In the genomic region with DNA sequence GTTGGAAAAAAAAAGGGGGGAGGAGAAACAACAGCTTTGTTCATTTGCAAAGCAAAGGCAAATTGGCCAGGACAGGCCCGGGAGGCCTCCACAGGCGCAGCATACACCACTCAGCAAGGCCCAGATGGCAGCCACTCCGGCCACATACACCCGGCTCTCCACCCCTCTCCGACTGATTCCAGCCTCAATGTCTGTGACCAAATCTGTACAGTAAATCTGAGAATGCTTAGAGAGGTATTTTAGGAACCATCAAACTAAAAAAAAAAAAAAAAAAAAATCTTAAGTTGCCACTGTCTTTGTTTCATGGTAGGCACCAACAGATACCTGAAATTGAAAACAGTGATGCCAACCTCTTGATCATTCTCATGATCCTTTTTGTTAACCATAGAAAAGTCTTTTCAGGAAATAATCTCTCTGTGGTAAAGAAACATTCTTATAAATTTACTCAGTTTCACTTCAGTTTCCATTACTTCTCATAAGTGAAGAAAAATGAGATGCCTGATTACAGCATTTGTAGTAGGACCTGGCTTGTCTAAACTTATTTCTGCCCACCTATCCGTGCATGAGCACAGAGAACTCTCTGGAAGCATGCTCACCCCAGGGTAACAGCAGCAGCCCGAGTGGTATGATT, we compare ENCODE assay signal across 9 cellular contexts. TPM values are rescaled to one million over a fixed set of nuclear protein-coding genes. Genes with fewer than 3 reads are reported as not detected.
A peak's percentile ranks its signal among the peaks of the same experiment; 100 is the strongest.
DNase-seq lines count a peak whose midpoint lies in the region; ATAC-seq and TF ChIP-seq lines count a peak whose summit lies in the region.
"Had no signal": no experiment of that assay in that cellular context is flagged by ENCODE, and none has a peak within 500 bp of the region (broad histone marks: within the 10 kb centered on the region; RNA-seq: fewer than 3 reads in every experiment).

No MANE protein-coding gene starts in this region.

- no peaks in the 10 kb centered on the region for H3K27me3 ChIP-seq in right cardiac atrium (ENCODE audit: control insufficient read depth, insufficient read depth)

- H3K4me3 ChIP-seq in mucosa of descending colon (no peak overlapping the region), right cardiac atrium (ENCODE audit: low read length) (no peak overlapping the region)

- 64% methylated on average over 7 of the region's 7 CpGs for WGBS in right cardiac atrium

- peak; percentile 73 for ATAC-seq in GM18498 (IDR thresholded peaks at IDR 0.05; ENCODE audit: unreplicated experiment)
- peak; percentile 73 for ATAC-seq in GM21528 (IDR thresholded peaks at IDR 0.05; ENCODE audit: low FRiP score, unreplicated experiment)
- ATAC-seq in mucosa of descending colon = no peak
- ATAC-seq in right cardiac atrium = no peak

- DNase-seq in NCI-H526 (lab: John Stamatoyannopoulos, UW) = peak; percentile 51 to 87
- DNase-seq in mucosa of descending colon = peak in 2 of 3 donors; percentile 42 to 64
- DNase-seq in NCI-H1436 treated with DMSO at 0.1 percent for 48 hours (lab: John Stamatoyannopoulos, UW) = no peak
- DNase-seq in amniotic stem cell (lab: John Stamatoyannopoulos, UW) = no peak
- DNase-seq in activated CD8-positive, alpha-beta memory T cell treated with anti-CD3 and anti-CD28 coated beads for 24 hours = no peak
- DNase-seq in right cardiac atrium = no peak
- DNase-seq: Right ventricle myocardium superior had no signal

- no peak for TF ChIP-seq CTCF in mucosa of descending colon (IDR thresholded peaks at IDR 0.05)

- H3K27ac ChIP-seq in right cardiac atrium (ENCODE audit: low read length) = no peak overlapping the region

- no peaks in the 10 kb centered on the region for H3K36me3 ChIP-seq in mucosa of descending colon (ENCODE audit: low read depth)

- H3K4me1 ChIP-seq in mucosa of descending colon (ENCODE audit: low read depth) (peaks cover 58% of the 10 kb centered on the region), right cardiac atrium (ENCODE audit: control insufficient read depth, insufficient read depth, low read length) (peaks cover 36% of the 10 kb centered on the region)

- intact Hi-C loops in mucosa of descending colon (cut with DNase I, micrococcal nuclease) = no loop called here
- intact Hi-C loops in right cardiac atrium (cut with DNase I) = no loop called here

- H3K9me3 ChIP-seq in mucosa of descending colon (no peaks in the 10 kb centered on the region), right cardiac atrium (ENCODE audit: control insufficient read depth, low read length) (no peaks in the 10 kb centered on the region)

RNA-seq across cellular contexts. Expression of a gene that starts 20.2 kb away (rescaled TPM):
- 100 to 1,000 TPM in 1 of 3 donors, 10 to 100 TPM in 2; 50.7 to 108 (median 81.8) TPM for total RNA-seq in mucosa of descending colon
- 10 to 100 TPM; 17.9 to 22.2 (median 18.9) TPM for total RNA-seq in right cardiac atrium
- 21.1 TPM for polyA plus RNA-seq in right cardiac atrium

RNA-seq across cellular contexts. Expression of a gene that starts 40.4 kb away (rescaled TPM):
- total RNA-seq in mucosa of descending colon (10 to 100 TPM; 37.8 to 76.5 (median 73.1) TPM), right cardiac atrium (10 to 100 TPM; 25.0 to 48.7 (median 34.2) TPM)
- polyA plus RNA-seq in right cardiac atrium = 34.9 TPM

Comparison
In these comparisons a context has a peak if more than half of its experiments do, and no peak if none do; other contexts are left out.
1. ATAC-seq: peak in GM18498 (single experiment) and GM21528 (single experiment); none in mucosa of descending colon (single experiment) and right cardiac atrium (0 of 2).
2. DNase-seq: peak in NCI-H526 (2 of 2) and mucosa of descending colon (2 of 3); none in NCI-H1436 treated with DMSO at 0.1 percent for 48 hours (single experiment), amniotic stem cell (single experiment), activated CD8-positive, alpha-beta memory T cell treated with anti-CD3 and anti-CD28 coated beads for 24 hours (single experiment) and right cardiac atrium (0 of 3).